In genomic region chr22:38240734-38241252, GRCh38 we compare ENCODE assay signal across 8 cellular contexts. TPM values are rescaled to one million over a fixed set of nuclear protein-coding genes. Genes with fewer than 3 reads are reported as not detected.
DNase-seq lines count a peak whose midpoint lies in the region; ATAC-seq and TF ChIP-seq lines count a peak whose summit lies in the region.

No MANE protein-coding gene starts in this region.

- H3K27ac Mint-ChIP-seq in activated CD8-positive, alpha-beta T cell treated with anti-CD3 and anti-CD28 coated beads, Interleukin-2, amount 10 ng/mL, durations not matched to agents 7 days and 5 days = no peak overlapping the region

- no peak overlapping the region for H3K4me3 Mint-ChIP-seq in activated CD8-positive, alpha-beta T cell treated with anti-CD3 and anti-CD28 coated beads, Interleukin-2, amount 10 ng/mL, durations not matched to agents 7 days and 5 days

- peaks cover 4% of the 10 kb centered on the region for H3K4me1 Mint-ChIP-seq in activated CD8-positive, alpha-beta T cell treated with anti-CD3 and anti-CD28 coated beads, Interleukin-2, amount 10 ng/mL, durations not matched to agents 7 days and 5 days (ENCODE audit: low read depth)

- no peaks in the 10 kb centered on the region for H3K9me3 Mint-ChIP-seq in activated CD8-positive, alpha-beta T cell treated with anti-CD3 and anti-CD28 coated beads, Interleukin-2, amount 10 ng/mL, durations not matched to agents 7 days and 5 days (ENCODE audit: insufficient read depth)

- CTCF ChIA-PET in BJ (lab: Yijun Ruan, JAX) = interaction anchor here (1.4 to 2.1 kb wide), 3 partner anchors 10 to 126 kb away, joined by 3 to 6 read pairs (median 4); no protein-coding TSS in a partner anchor
- CTCF ChIA-PET in activated CD8-positive, alpha-beta T cell treated with anti-CD3 and anti-CD28 coated beads, Interleukin-2, amount 10 ng/mL, durations not matched to agents 7 days and 5 days (lab: Charles Lee) = interaction anchor here (0.7 kb wide), 1 partner anchor 11 kb away, joined by 4 read pairs; no protein-coding TSS in a partner anchor

- H3K36me3 ChIP-seq in BJ (ENCODE audit: control insufficient read depth, insufficient read depth, low read length) = peaks cover 19% of the 10 kb centered on the region
- H3K36me3 ChIP-seq in BE2C = peaks cover 10% of the 10 kb centered on the region

- H3K4me1 ChIP-seq in BE2C = peaks cover 18% of the 10 kb centered on the region

- POLR2A ChIA-PET in BJ (lab: Charles Lee) = no interaction called here
- POLR2A ChIA-PET in activated CD8-positive, alpha-beta T cell treated with anti-CD3 and anti-CD28 coated beads, Interleukin-2, amount 10 ng/mL, durations not matched to agents 7 days and 5 days (lab: Charles Lee) = no interaction called here

- H3K36me3 Mint-ChIP-seq in activated CD8-positive, alpha-beta T cell treated with anti-CD3 and anti-CD28 coated beads, Interleukin-2, amount 10 ng/mL, durations not matched to agents 7 days and 5 days (ENCODE audit: low read depth) = no peaks in the 10 kb centered on the region

- no peak for ATAC-seq in GM18502 (IDR thresholded peaks at IDR 0.05; ENCODE audit: poor library complexity, unreplicated experiment)
- ATAC-seq in GM19455 (IDR thresholded peaks at IDR 0.05; ENCODE audit: unreplicated experiment) = no peak
- ATAC-seq in activated CD8-positive, alpha-beta T cell treated with anti-CD3 and anti-CD28 coated beads, Interleukin-2, amount 10 ng/mL, durations not matched to agents 7 days and 5 days = no peak

- DNase-seq in BJ (ENCODE audit: low read depth) (peak; percentile 41), LoVo (ENCODE audit: low spot score) (peak; percentile 17), dedifferentiated amniotic fluid mesenchymal stem cell (ENCODE audit: extremely low spot score) (peak; percentile 87), mucosa of gallbladder (ENCODE audit: low spot score) (peak; percentile 56), BE2C (no peak)
- DNase-seq in activated CD8-positive, alpha-beta T cell treated with anti-CD3 and anti-CD28 coated beads, Interleukin-2, amount 10 ng/mL, durations not matched to agents 7 days and 5 days = no peak

- TF ChIP-seq CTCF in BJ (IDR thresholded peaks at IDR 0.05; ENCODE audit: insufficient read depth, low read depth, low read length) (no peak), BE2C (IDR thresholded peaks at IDR 0.05; ENCODE audit: low read depth, low read length) (no peak)

- H3K9me3 ChIP-seq in BE2C = no peaks in the 10 kb centered on the region

- H3K27me3 ChIP-seq in BJ (ENCODE audit: control insufficient read depth, insufficient read depth, low read length) (no peaks in the 10 kb centered on the region), BE2C (no peaks in the 10 kb centered on the region)

- no peak overlapping the region for H3K4me3 ChIP-seq in BJ (ENCODE audit: low read depth, low read length)
- H3K4me3 ChIP-seq in BE2C (ENCODE audit: low read depth, low read length) = no peak overlapping the region

- H3K27me3 Mint-ChIP-seq in activated CD8-positive, alpha-beta T cell treated with anti-CD3 and anti-CD28 coated beads, Interleukin-2, amount 10 ng/mL, durations not matched to agents 7 days and 5 days (ENCODE audit: low read depth) = no peaks in the 10 kb centered on the region

RNA-seq across cellular contexts. Expression of gene TMEM184B, which starts 32.0 kb away (rescaled TPM):
- 26.5 and 75.5 TPM in 2 replicates for polyA plus RNA-seq in BJ (2011; rRNA removed)
- polyA minus RNA-seq in BJ (2011; rRNA and poly(A)+ RNA removed) = 35.2 and 48.1 TPM in 2 replicates
- 108 TPM for total RNA-seq in mucosa of gallbladder
- 10 to 100 TPM; 30.8 to 31.4 TPM for total RNA-seq in activated CD8-positive, alpha-beta T cell treated with anti-CD3 and anti-CD28 coated beads, Interleukin-2, amount 10 ng/mL, durations not matched to agents 7 days and 5 days
- polyA plus RNA-seq in BE2C (2012; ENCODE audit: insufficient read depth, insufficient read length, low read depth) = 51.4 TPM

RNA-seq across cellular contexts. Expression of gene MAFF, which starts 39.0 kb away (rescaled TPM):
- polyA plus RNA-seq in BJ (2011; rRNA removed) = 14.1 and 14.8 TPM in 2 replicates
- polyA minus RNA-seq in BJ (2011; rRNA and poly(A)+ RNA removed) = 5.0 and 5.8 TPM in 2 replicates
- 34.4 TPM for total RNA-seq in mucosa of gallbladder
- total RNA-seq in activated CD8-positive, alpha-beta T cell treated with anti-CD3 and anti-CD28 coated beads, Interleukin-2, amount 10 ng/mL, durations not matched to agents 7 days and 5 days = 1 to 10 TPM; 6.8 to 9.1 TPM
- polyA plus RNA-seq in BE2C (2012; ENCODE audit: insufficient read depth, insufficient read length, low read depth) = 13.4 TPM

RNA-seq across cellular contexts. Expression of gene PLA2G6, which starts 59.2 kb away (rescaled TPM):
- 10.1 and 14.9 TPM in 2 replicates for polyA plus RNA-seq in BJ (2011; rRNA removed)
- 19.5 and 23.0 TPM in 2 replicates for polyA minus RNA-seq in BJ (2011; rRNA and poly(A)+ RNA removed)
- 260 TPM for total RNA-seq in mucosa of gallbladder
- 10 to 100 TPM; 39.8 to 43.1 TPM for total RNA-seq in activated CD8-positive, alpha-beta T cell treated with anti-CD3 and anti-CD28 coated beads, Interleukin-2, amount 10 ng/mL, durations not matched to agents 7 days and 5 days
- 23.0 TPM for polyA plus RNA-seq in BE2C (2012; ENCODE audit: insufficient read depth, insufficient read length, low read depth)

Comparison
In these comparisons a context has a peak if more than half of its experiments do, and no peak if none do; other contexts are left out.
1. DNase-seq: peak in BJ (single experiment), LoVo (single experiment), dedifferentiated amniotic fluid mesenchymal stem cell (single experiment) and mucosa of gallbladder (single experiment); none in activated CD8-positive, alpha-beta T cell treated with anti-CD3 and anti-CD28 coated beads, Interleukin-2, amount 10 ng/mL, durations not matched to agents 7 days and 5 days (single experiment) and BE2C (single experiment).